ENCODE assay signal across 1 cellular context in the genomic region with DNA sequence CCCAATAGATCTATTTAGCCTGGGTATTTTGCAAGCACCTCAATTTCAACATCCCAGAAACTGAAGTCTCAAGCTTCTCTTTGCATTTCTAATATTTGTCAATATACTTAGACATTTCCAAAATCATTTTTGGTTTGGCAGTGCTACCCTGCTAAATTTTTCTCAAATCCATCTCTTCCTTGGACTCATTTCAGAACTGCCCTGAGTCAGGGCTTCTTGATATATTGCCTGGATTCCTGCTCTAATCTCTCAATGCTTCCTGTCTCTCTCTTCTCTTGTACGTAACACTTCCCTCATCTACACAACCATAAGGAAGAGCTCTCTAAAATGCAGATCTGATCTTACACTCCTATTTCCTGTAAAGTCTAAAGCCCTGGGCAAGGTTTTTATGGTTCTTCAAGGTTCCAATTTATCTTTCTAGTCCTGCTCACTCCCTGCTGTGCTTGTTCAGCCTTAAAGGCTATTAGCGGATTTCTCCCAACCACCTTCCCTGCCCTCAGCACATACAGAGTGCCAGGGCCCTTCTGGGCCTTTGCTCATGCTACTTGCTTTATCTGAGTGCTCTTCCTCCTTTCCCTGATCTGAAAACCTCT.
A peak's percentile ranks its signal among the peaks of the same experiment; 100 is the strongest.
TF ChIP-seq lines count a peak whose summit lies in the region.

No MANE protein-coding gene starts in this region.

TF ChIP-seq in HEK293, 187 proteins besides CTCF, POLR2A, EP300 and RAD21 (continued from another document):
- TF ChIP-seq ZNF777 (tag by site-specific recombination; IDR thresholded peaks at IDR 0.05; ENCODE audit: borderline replicate concordance): no peak
- TF ChIP-seq FEZF1 (tag by site-specific recombination; IDR thresholded peaks at IDR 0.05): peak; percentile 44
- TF ChIP-seq, protein P1, sequence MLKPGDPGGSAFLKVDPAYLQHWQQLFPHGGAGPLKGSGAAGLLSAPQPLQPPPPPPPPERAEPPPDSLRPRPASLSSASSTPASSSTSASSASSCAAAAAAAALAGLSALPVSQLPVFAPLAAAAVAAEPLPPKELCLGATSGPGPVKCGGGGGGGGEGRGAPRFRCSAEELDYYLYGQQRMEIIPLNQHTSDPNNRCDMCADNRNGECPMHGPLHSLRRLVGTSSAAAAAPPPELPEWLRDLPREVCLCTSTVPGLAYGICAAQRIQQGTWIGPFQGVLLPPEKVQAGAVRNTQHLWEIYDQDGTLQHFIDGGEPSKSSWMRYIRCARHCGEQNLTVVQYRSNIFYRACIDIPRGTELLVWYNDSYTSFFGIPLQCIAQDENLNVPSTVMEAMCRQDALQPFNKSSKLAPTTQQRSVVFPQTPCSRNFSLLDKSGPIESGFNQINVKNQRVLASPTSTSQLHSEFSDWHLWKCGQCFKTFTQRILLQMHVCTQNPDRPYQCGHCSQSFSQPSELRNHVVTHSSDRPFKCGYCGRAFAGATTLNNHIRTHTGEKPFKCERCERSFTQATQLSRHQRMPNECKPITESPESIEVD (tag by site-specific recombination; IDR thresholded peaks at IDR 0.05): peak; percentile 44; the same call in 1 of the 2 replicates
- peak; percentile 60; the same call in 1 of the 2 replicates for TF ChIP-seq ZBTB17 (tag by site-specific recombination; IDR thresholded peaks at IDR 0.05)
- 0 out of 2 replicates have a peak, but pooled peaks have one; percentile 20 for TF ChIP-seq IKZF3 (tag by site-specific recombination; IDR thresholded peaks at IDR 0.05)
- no peak for TF ChIP-seq SCRT2 (tag by site-specific recombination; IDR thresholded peaks at IDR 0.05)
- TF ChIP-seq, protein P2, sequence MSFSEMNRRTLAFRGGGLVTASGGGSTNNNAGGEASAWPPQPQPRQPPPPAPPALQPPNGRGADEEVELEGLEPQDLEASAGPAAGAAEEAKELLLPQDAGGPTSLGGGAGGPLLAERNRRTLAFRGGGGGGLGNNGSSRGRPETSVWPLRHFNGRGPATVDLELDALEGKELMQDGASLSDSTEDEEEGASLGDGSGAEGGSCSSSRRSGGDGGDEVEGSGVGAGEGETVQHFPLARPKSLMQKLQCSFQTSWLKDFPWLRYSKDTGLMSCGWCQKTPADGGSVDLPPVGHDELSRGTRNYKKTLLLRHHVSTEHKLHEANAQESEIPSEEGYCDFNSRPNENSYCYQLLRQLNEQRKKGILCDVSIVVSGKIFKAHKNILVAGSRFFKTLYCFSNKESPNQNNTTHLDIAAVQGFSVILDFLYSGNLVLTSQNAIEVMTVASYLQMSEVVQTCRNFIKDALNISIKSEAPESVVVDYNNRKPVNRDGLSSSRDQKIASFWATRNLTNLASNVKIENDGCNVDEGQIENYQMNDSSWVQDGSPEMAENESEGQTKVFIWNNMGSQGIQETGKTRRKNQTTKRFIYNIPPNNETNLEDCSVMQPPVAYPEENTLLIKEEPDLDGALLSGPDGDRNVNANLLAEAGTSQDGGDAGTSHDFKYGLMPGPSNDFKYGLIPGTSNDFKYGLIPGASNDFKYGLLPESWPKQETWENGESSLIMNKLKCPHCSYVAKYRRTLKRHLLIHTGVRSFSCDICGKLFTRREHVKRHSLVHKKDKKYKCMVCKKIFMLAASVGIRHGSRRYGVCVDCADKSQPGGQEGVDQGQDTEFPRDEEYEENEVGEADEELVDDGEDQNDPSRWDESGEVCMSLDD (tag by site-specific recombination; IDR thresholded peaks at IDR 0.05): no peak
- TF ChIP-seq ZBTB8A (tag by site-specific recombination; IDR thresholded peaks at IDR 0.05): 0 out of 2 replicates have a peak, but pooled peaks have one; percentile 21
- TF ChIP-seq ZNF335 (tag by site-specific recombination; conservative IDR thresholded peaks at IDR 0.05): peak; percentile 62
- peak; percentile 98 for TF ChIP-seq ZBTB20 (tag by site-specific recombination; IDR thresholded peaks at IDR 0.05)
